Comparison of ENCODE assay signal across 8 cellular contexts in genomic region chr4:1347410-1347864, GRCh38. TPM values are rescaled to one million over a fixed set of nuclear protein-coding genes. Genes with fewer than 3 reads are reported as not detected.
DNase-seq lines count a peak whose midpoint lies in the region; ATAC-seq and FAIRE-seq lines count a peak whose summit lies in the region.

No MANE protein-coding gene starts in this region.

- peak overlapping the region; percentile 78 for H3K27ac Mint-ChIP-seq in activated naive CD4-positive, alpha-beta T cell treated with anti-CD3 and anti-CD28 coated beads for 36 hours

- H3K9me3 Mint-ChIP-seq in activated naive CD4-positive, alpha-beta T cell treated with anti-CD3 and anti-CD28 coated beads for 36 hours, result no peaks in the 10 kb centered on the region

- ATAC-seq in GM18858 (IDR thresholded peaks at IDR 0.05; ENCODE audit: unreplicated experiment) (peak; percentile 24), HG03060 (IDR thresholded peaks at IDR 0.05; ENCODE audit: low read depth, unreplicated experiment) (peak; percentile 11)

- DNase-seq in Ammon's horn (ENCODE audit: low spot score) (peak; percentile 41), NOMO-1 treated with DMSO at 0.1 percent for 48 hours (lab: John Stamatoyannopoulos, UW; ENCODE audit: unreplicated experiment) (peak; percentile 59), globus pallidus (ENCODE audit: low spot score) (peak; percentile 28), non-pigmented ciliary epithelial cell (ENCODE audit: low read depth) (peak; percentile 35), urothelium cell line (ENCODE audit: low spot score) (peak; percentile 62)
- peak; percentile 55 for DNase-seq in activated naive CD4-positive, alpha-beta T cell treated with anti-CD3 and anti-CD28 coated beads for 36 hours

- H3K4me3 Mint-ChIP-seq in activated naive CD4-positive, alpha-beta T cell treated with anti-CD3 and anti-CD28 coated beads for 36 hours, result peak overlapping the region; percentile 80

- CTCF ChIA-PET in activated naive CD4-positive, alpha-beta T cell treated with anti-CD3 and anti-CD28 coated beads for 36 hours (lab: Charles Lee), result interaction anchor here (0.6 to 1.9 kb wide), 9 partner anchors 9 to 217 kb away, joined by 3 to 5 read pairs (median 4); no protein-coding TSS in a partner anchor

- intact Hi-C loops in activated naive CD4-positive, alpha-beta T cell treated with anti-CD3 and anti-CD28 coated beads for 36 hours (cut with micrococcal nuclease), result loop anchor here (1.0 to 10.0 kb wide), 9 partner anchors 10 to 673 kb away; partner anchors contain the start of genes ATP5ME, MAEA, MYL5 and NSD2

- H3K4me1 Mint-ChIP-seq in activated naive CD4-positive, alpha-beta T cell treated with anti-CD3 and anti-CD28 coated beads for 36 hours (ENCODE audit: low read depth), result peaks cover 45% of the 10 kb centered on the region

- peaks cover 1% of the 10 kb centered on the region for H3K36me3 Mint-ChIP-seq in activated naive CD4-positive, alpha-beta T cell treated with anti-CD3 and anti-CD28 coated beads for 36 hours (ENCODE audit: low read depth)

- H3K27me3 Mint-ChIP-seq in activated naive CD4-positive, alpha-beta T cell treated with anti-CD3 and anti-CD28 coated beads for 36 hours (ENCODE audit: low read depth), result no peaks in the 10 kb centered on the region

- FAIRE-seq in urothelium cell line (lab: Jason Lieb, UNC), result no peak

RNA-seq across cellular contexts. Expression of gene UVSSA, which starts 0.4 kb away (rescaled TPM):
- 10 to 100 TPM; 20.0 to 24.3 TPM for total RNA-seq in activated naive CD4-positive, alpha-beta T cell treated with anti-CD3 and anti-CD28 coated beads for 36 hours

RNA-seq across cellular contexts. Expression of gene MAEA, which starts 57.7 kb away (rescaled TPM):
- total RNA-seq in activated naive CD4-positive, alpha-beta T cell treated with anti-CD3 and anti-CD28 coated beads for 36 hours, result 10 to 100 TPM; 25.2 to 29.4 TPM

RNA-seq across cellular contexts. Expression of gene NKX1-1, which starts 58.8 kb away (rescaled TPM):
- not detected for total RNA-seq in activated naive CD4-positive, alpha-beta T cell treated with anti-CD3 and anti-CD28 coated beads for 36 hours

Comparison
In these comparisons a context has a peak if more than half of its experiments do, and no peak if none do; other contexts are left out.
1. Peak in every context shown above with its lines: DNase-seq and ATAC-seq.